ENCODE assay signal across 19 cellular contexts in the genomic region with DNA sequence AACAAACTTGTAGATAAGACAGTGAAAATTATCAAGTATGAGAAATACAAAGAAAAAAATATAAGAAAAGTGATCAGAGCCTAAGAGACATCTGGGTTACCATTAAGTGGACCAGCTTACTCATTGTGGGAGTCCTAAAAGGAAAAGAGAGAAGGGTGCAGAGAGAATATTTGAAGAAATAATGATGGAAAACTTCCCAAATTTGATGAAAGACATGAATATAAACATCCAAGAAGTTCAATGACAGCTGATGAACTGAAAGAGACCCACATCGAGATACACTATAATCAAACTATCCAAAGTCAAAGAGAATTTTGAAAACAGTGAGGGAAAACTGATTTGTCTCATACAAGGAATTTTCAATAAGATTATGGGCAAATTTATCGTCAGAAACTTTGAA. TPM values are rescaled to one million over a fixed set of nuclear protein-coding genes. Genes with fewer than 3 reads are reported as not detected.
DNase-seq lines count a peak whose midpoint lies in the region; ATAC-seq lines count a peak whose summit lies in the region.
"Had no signal": no experiment of that assay in that cellular context is flagged by ENCODE, and none has a peak within 500 bp of the region (broad histone marks: within the 10 kb centered on the region; RNA-seq: fewer than 3 reads in every experiment).

No MANE protein-coding gene starts in this region.

- H3K36me3 Mint-ChIP-seq in activated T-cell treated with anti-CD3 and anti-CD28 coated beads, Interleukin-2, amount 50 U/mL, for 72 hours (ENCODE audit: insufficient read depth in 2 of 2): peaks cover 20 to 42% of the 10 kb centered on the region in 2 donors
- H3K36me3 Mint-ChIP-seq in CD8-positive, alpha-beta memory T cell: peaks cover 28 to 50% (median 47%) of the 10 kb centered on the region in 3 donors
- peaks cover 79% of the 10 kb centered on the region for H3K36me3 Mint-ChIP-seq in activated T-helper 17 cell treated with anti-CD3 and anti-CD28 coated beads, Interleukin-2, amount 50 U/mL, for 72 hours (ENCODE audit: low read depth)
- H3K36me3 Mint-ChIP-seq in stimulated activated memory B cell treated with anti-CD40 and anti-IgM and Interleukin-4, amounts not matched to agents 10 μg/mL and 1 μg/mL and 100 μg/mL, for 72 hours: peaks cover 69% of the 10 kb centered on the region

- CTCF ChIA-PET in CD8-positive, alpha-beta memory T cell (lab: Charles Lee): interaction anchor here (0.7 to 1.6 kb wide), 6 partner anchors 9 to 36 kb away, joined by 3 to 6 read pairs (median 3); no protein-coding TSS in a partner anchor

- H3K36me3 ChIP-seq in CD8-positive, alpha-beta memory T cell (ENCODE audit: insufficient read depth, low read length): no peaks in the 10 kb centered on the region

- no peak for ATAC-seq in activated T-cell treated with anti-CD3 and anti-CD28 coated beads, Interleukin-2, amount 50 U/mL, for 72 hours (replicated peaks in 1 of 2)
- no peak for ATAC-seq in activated T-helper 17 cell treated with anti-CD3 and anti-CD28 coated beads, Interleukin-2, amount 50 U/mL, for 72 hours (replicated peaks)
- ATAC-seq in stimulated activated memory B cell treated with anti-CD40 and anti-IgM and Interleukin-4, amounts not matched to agents 10 μg/mL and 1 μg/mL and 100 μg/mL, for 72 hours: no peak
- ATAC-seq: HepG2 had no signal

- no peak overlapping the region for H3K4me3 ChIP-seq in CD8-positive, alpha-beta memory T cell (ENCODE audit: low read length)
- H3K4me3 ChIP-seq: PC-9 had no signal

- no peak overlapping the region for H3K27ac ChIP-seq in CD8-positive, alpha-beta memory T cell (ENCODE audit: low read depth, low read length)
- H3K27ac ChIP-seq: PC-9 had no signal

- DNase-seq in activated T-cell treated with anti-CD3 and anti-CD28 coated beads, Interleukin-2, amount 50 U/mL, for 72 hours: no peak
- DNase-seq in activated T-cell treated with anti-CD3 and anti-CD28 coated beads for 4 hours (no peak), NCI-H226 (no peak), NCI-H128 (lab: John Stamatoyannopoulos, UW; ENCODE audit: unreplicated experiment) (no peak)
- no peak for DNase-seq in CD8-positive, alpha-beta memory T cell
- DNase-seq: ACHN, AML-193, H7, KG1, NCI-H1436, NCI-H2029 treated with DMSO at 0.1 percent for 48 hours, NCI-H2171 treated with DMSO at 0.1 percent for 48 hours, NCI-H510A, NCI-H774, PC-9 had no signal

- POLR2A ChIA-PET in CD8-positive, alpha-beta memory T cell (lab: Charles Lee): no interaction called here

- no peaks in the 10 kb centered on the region for H3K27me3 Mint-ChIP-seq in activated T-cell treated with anti-CD3 and anti-CD28 coated beads, Interleukin-2, amount 50 U/mL, for 72 hours (ENCODE audit: low read depth)
- H3K27me3 Mint-ChIP-seq in CD8-positive, alpha-beta memory T cell: no peaks in the 10 kb centered on the region
- no peaks in the 10 kb centered on the region for H3K27me3 Mint-ChIP-seq in activated T-helper 17 cell treated with anti-CD3 and anti-CD28 coated beads, Interleukin-2, amount 50 U/mL, for 72 hours
- no peaks in the 10 kb centered on the region for H3K27me3 Mint-ChIP-seq in stimulated activated memory B cell treated with anti-CD40 and anti-IgM and Interleukin-4, amounts not matched to agents 10 μg/mL and 1 μg/mL and 100 μg/mL, for 72 hours

- peaks cover 7% of the 10 kb centered on the region in 2 donors for H3K9me3 Mint-ChIP-seq in activated T-cell treated with anti-CD3 and anti-CD28 coated beads, Interleukin-2, amount 50 U/mL, for 72 hours
- H3K9me3 Mint-ChIP-seq in CD8-positive, alpha-beta memory T cell: peaks cover 3 to 11% (median 7%) of the 10 kb centered on the region in 5 donors
- no peaks in the 10 kb centered on the region for H3K9me3 Mint-ChIP-seq in activated T-helper 17 cell treated with anti-CD3 and anti-CD28 coated beads, Interleukin-2, amount 50 U/mL, for 72 hours
- H3K9me3 Mint-ChIP-seq in stimulated activated memory B cell treated with anti-CD40 and anti-IgM and Interleukin-4, amounts not matched to agents 10 μg/mL and 1 μg/mL and 100 μg/mL, for 72 hours: peaks cover 7% of the 10 kb centered on the region
- H3K9me3 Mint-ChIP-seq: CD14-positive monocyte had no signal

- peak overlapping the region in 1 of 2 donors; percentile 77 for H3K4me3 Mint-ChIP-seq in activated T-cell treated with anti-CD3 and anti-CD28 coated beads, Interleukin-2, amount 50 U/mL, for 72 hours
- peak overlapping the region in 5 of 7 donors; percentile 9 to 55 (median 44) for H3K4me3 Mint-ChIP-seq in CD8-positive, alpha-beta memory T cell
- peak overlapping the region; percentile 88 for H3K4me3 Mint-ChIP-seq in activated T-helper 17 cell treated with anti-CD3 and anti-CD28 coated beads, Interleukin-2, amount 50 U/mL, for 72 hours
- H3K4me3 Mint-ChIP-seq in stimulated activated memory B cell treated with anti-CD40 and anti-IgM and Interleukin-4, amounts not matched to agents 10 μg/mL and 1 μg/mL and 100 μg/mL, for 72 hours: no peak overlapping the region
- H3K4me3 Mint-ChIP-seq: CD14-positive monocyte had no signal

- H3K27ac Mint-ChIP-seq in activated T-cell treated with anti-CD3 and anti-CD28 coated beads, Interleukin-2, amount 50 U/mL, for 72 hours: peak overlapping the region; percentile 98
- H3K27ac Mint-ChIP-seq in CD8-positive, alpha-beta memory T cell: peak overlapping the region; percentile 33 to 84 (median 77)
- H3K27ac Mint-ChIP-seq in activated T-helper 17 cell treated with anti-CD3 and anti-CD28 coated beads, Interleukin-2, amount 50 U/mL, for 72 hours: peak overlapping the region; percentile 53
- H3K27ac Mint-ChIP-seq in stimulated activated memory B cell treated with anti-CD40 and anti-IgM and Interleukin-4, amounts not matched to agents 10 μg/mL and 1 μg/mL and 100 μg/mL, for 72 hours: peak overlapping the region; percentile 73

- peaks cover 93% of the 10 kb centered on the region for H3K4me1 Mint-ChIP-seq in activated T-cell treated with anti-CD3 and anti-CD28 coated beads, Interleukin-2, amount 50 U/mL, for 72 hours (ENCODE audit: low read depth)
- peaks cover 91 to 100% (median 100%) of the 10 kb centered on the region in 3 donors for H3K4me1 Mint-ChIP-seq in CD8-positive, alpha-beta memory T cell
- H3K4me1 Mint-ChIP-seq in activated T-helper 17 cell treated with anti-CD3 and anti-CD28 coated beads, Interleukin-2, amount 50 U/mL, for 72 hours: peaks cover 73% of the 10 kb centered on the region
- H3K4me1 Mint-ChIP-seq in stimulated activated memory B cell treated with anti-CD40 and anti-IgM and Interleukin-4, amounts not matched to agents 10 μg/mL and 1 μg/mL and 100 μg/mL, for 72 hours: peaks cover 77% of the 10 kb centered on the region

- peaks cover 97% of the 10 kb centered on the region for H3K4me1 ChIP-seq in CD8-positive, alpha-beta memory T cell (ENCODE audit: insufficient read depth, low read length)

- H3K9me3 ChIP-seq in CD8-positive, alpha-beta memory T cell (ENCODE audit: low read length): no peaks in the 10 kb centered on the region

- no peaks in the 10 kb centered on the region for H3K27me3 ChIP-seq in CD8-positive, alpha-beta memory T cell (ENCODE audit: insufficient read depth, low read length, poor library complexity, severe bottlenecking)

RNA-seq across cellular contexts. Expression of a gene that starts 22.5 kb away (rescaled TPM):
- total RNA-seq in activated T-cell treated with anti-CD3 and anti-CD28 coated beads, Interleukin-2, amount 50 U/mL, for 72 hours: 10 to 100 TPM; 38.3 to 49.5 TPM
- total RNA-seq in CD8-positive, alpha-beta memory T cell: 10 to 100 TPM; 74.7 to 75.2 TPM
- polyA plus RNA-seq in CD8-positive, alpha-beta memory T cell: 200 TPM
- total RNA-seq in activated T-helper 17 cell treated with anti-CD3 and anti-CD28 coated beads, Interleukin-2, amount 50 U/mL, for 72 hours: 10 to 100 TPM; 54.0 to 95.9 TPM
- total RNA-seq: HepG2, PC-9 had no signal
- polyA plus RNA-seq: HepG2 had no signal
